In genomic region chr14:22918809-22919600, GRCh38 we compare ENCODE assay signal across 8 cellular contexts. TPM values are rescaled to one million over a fixed set of nuclear protein-coding genes. Genes with fewer than 3 reads are reported as not detected.
A peak's percentile ranks its signal among the peaks of the same experiment; 100 is the strongest.
DNase-seq lines count a peak whose midpoint lies in the region; ATAC-seq, FAIRE-seq and TF ChIP-seq lines count a peak whose summit lies in the region.

Gene RBM23 (minus strand): TSS chr14:22919149.

- H3K27me3 ChIP-seq in right atrium auricular region (no peaks in the 10 kb centered on the region), psoas muscle (ENCODE audit: insufficient read depth in 3 of 3, low read length in 2 of 3) (no peaks in the 10 kb centered on the region)

- intact Hi-C loops in T-helper 2 cell treated with Interferon-gamma antibody and Interleukin-4, amounts not matched to agents 100 ng/mL and 5 ng/mL, for 36 hours (cut with micrococcal nuclease) = loop anchor here (1.0 to 5.0 kb wide), 9 partner anchors 10 to 367 kb away; partner anchors contain the start of genes DAD1, HOMEZ, LRP10 and OXA1L
- intact Hi-C loops in psoas muscle (cut with DNase I) = loop anchor here in 1 of 2 donors (5.0 kb wide), 2 partner anchors 47 to 1518 kb away; partner anchors contain the start of gene LRP10

- H3K27ac ChIP-seq in right atrium auricular region (peak within 1 kb of the TSS; percentile 97 to 98), psoas muscle (peak within 1 kb of the TSS; percentile 98)

- ATAC-seq in GM18499 (IDR thresholded peaks at IDR 0.05; ENCODE audit: insufficient read depth, unreplicated experiment) = peak; percentile 79
- peak; percentile 91 for ATAC-seq in HG02943 (IDR thresholded peaks at IDR 0.05; ENCODE audit: low read depth, unreplicated experiment)
- ATAC-seq in psoas muscle = peak; percentile 92 to 94 (median 94)

- TF ChIP-seq CTCF in right atrium auricular region (IDR thresholded peaks at IDR 0.05) = no peak
- TF ChIP-seq CTCF in psoas muscle (IDR thresholded peaks at IDR 0.05) = no peak

- peak within 1 kb of the TSS; percentile 74 to 81 for H3K4me3 ChIP-seq in right atrium auricular region
- H3K4me3 ChIP-seq in psoas muscle = peak within 1 kb of the TSS; percentile 98

- H3K4me1 ChIP-seq in right atrium auricular region = peaks cover 0 to 31% of the 10 kb centered on the region in 2 donors
- H3K4me1 ChIP-seq in psoas muscle = peaks cover 15% of the 10 kb centered on the region

- peaks cover 35% of the 10 kb centered on the region for H3K36me3 ChIP-seq in right atrium auricular region
- H3K36me3 ChIP-seq in psoas muscle (ENCODE audit: insufficient read depth in 1 of 2, low read depth in 1 of 2) = peaks cover 9 to 44% of the 10 kb centered on the region in 2 donors

- FAIRE-seq in urothelium cell line (lab: Jason Lieb, UNC) = no peak

- WGBS in psoas muscle, 3 donors = 0% methylated on average over 45 of the region's 45 CpGs

- DNase-seq in NCI-H187 treated with DMSO at 0.1 percent for 48 hours (lab: John Stamatoyannopoulos, UW) (peak; percentile 99), anterior cingulate cortex (lab: John Stamatoyannopoulos, UW) (peak; percentile 87 to 100 (median 98)), right atrium auricular region (ENCODE audit: low spot score) (peak; percentile 100), psoas muscle (peak; percentile 100), urothelium cell line (ENCODE audit: low spot score) (peak; percentile 86)

- H3K9me3 ChIP-seq in right atrium auricular region = no peaks in the 10 kb centered on the region
- H3K9me3 ChIP-seq in psoas muscle = no peaks in the 10 kb centered on the region

RNA-seq across cellular contexts. Expression of gene RBM23, which starts in this region (rescaled TPM):
- 84.7 and 88.9 TPM in 2 replicates for total RNA-seq in T-helper 2 cell treated with Interferon-gamma antibody and Interleukin-4, amounts not matched to agents 100 ng/mL and 5 ng/mL, for 36 hours
- total RNA-seq in right atrium auricular region (100 to 1,000 TPM in 1 of 2 donors, 10 to 100 TPM in 1; 76.5 to 774 TPM), psoas muscle (10 to 100 TPM; 25.4 to 42.1 (median 27.8) TPM)
- polyA plus RNA-seq in psoas muscle = 10 to 100 TPM; 18.4 to 35.7 (median 20.1) TPM

Comparison
In these comparisons a context has a peak if more than half of its experiments do, and no peak if none do; other contexts are left out.
1. Peak in every context shown above with its lines: DNase-seq, ATAC-seq, H3K4me3 ChIP-seq and H3K27ac ChIP-seq.